In genomic region chr5:87705876-87706275, GRCh38 we compare ENCODE assay signal across 27 cellular contexts.
"Had no signal": no experiment of that assay in that cellular context is flagged by ENCODE, and none has a peak within 500 bp of the region (broad histone marks: within the 10 kb centered on the region; RNA-seq: fewer than 3 reads in every experiment).

No MANE protein-coding gene starts in this region.

- H3K36me3 ChIP-seq: breast epithelium, colonic mucosa, Peyer's patch, SJSA1 had no signal

- H3K27me3 ChIP-seq: breast epithelium, colonic mucosa, Peyer's patch, SJSA1 had no signal

- H3K4me1 ChIP-seq: breast epithelium, colonic mucosa, Peyer's patch, SJSA1 had no signal

- H3K9me3 ChIP-seq: colonic mucosa, Peyer's patch, SJSA1 had no signal

- ATAC-seq: activated CD8-positive, alpha-beta memory T cell treated with anti-CD3 and anti-CD28 coated beads, Interleukin-2, amount 10 ng/mL, durations not matched to agents 7 days and 5 days; activated naive CD4-positive, alpha-beta T cell treated with anti-CD3 and anti-CD28 coated beads, Interleukin-2, amount 50 U/mL, for 72 hours; activated naive CD8-positive, alpha-beta T cell treated with anti-CD3 and anti-CD28 coated beads, Interleukin-2, amount 50 U/mL, for 24 hours; T-cell had no signal

- H3K4me3 ChIP-seq: breast epithelium, colonic mucosa, Peyer's patch, SJSA1 had no signal

- DNase-seq: activated B cell treated with CpG ODN at 0.5 μM for 24 hours; activated CD4-positive, alpha-beta T cell treated with anti-CD3 and anti-CD28 coated beads for 1 hour; activated CD4-positive, alpha-beta T cell treated with anti-CD3 and anti-CD28 coated beads, Interleukin-2, amount 10 ng/mL, durations not matched to agents 24 days and 14 days; activated CD4-positive, alpha-beta T cell treated with anti-CD3 and anti-CD28 coated beads, Interleukin-2, amount 50 U/mL, for 48 hours; activated CD8-positive, alpha-beta memory T cell treated with anti-CD3 and anti-CD28 coated beads, Interleukin-2, amount 10 ng/mL, durations not matched to agents 7 days and 5 days; activated effector memory CD4-positive, alpha-beta T cell treated with Interleukin-2 at 50 U/mL for 16 hours; activated naive CD4-positive, alpha-beta T cell; activated naive CD8-positive, alpha-beta T cell treated with anti-CD3 and anti-CD28 coated beads, Interleukin-2, amount 50 U/mL, for 24 hours; activated T-cell treated with anti-CD3 and anti-CD28 coated beads, Interleukin-2, amount 50 U/mL, for 24 hours; amygdala; caudate nucleus; colonic mucosa; Karpas-422; NCI-H1105 treated with DMSO at 0.1 percent for 48 hours; NCI-H1436 treated with DMSO at 0.1 percent for 48 hours; NCI-H187; NCI-H2081; NCI-H524 treated with DMSO at 0.1 percent for 48 hours; NCI-H774; Peyer's patch; SHP77; T-cell; T-helper 2 cell; T1000 had no signal

- H3K27ac ChIP-seq: breast epithelium, colonic mucosa, Peyer's patch, SJSA1 had no signal
